13 cellular contexts compared by ENCODE assay signal in the genomic region with DNA sequence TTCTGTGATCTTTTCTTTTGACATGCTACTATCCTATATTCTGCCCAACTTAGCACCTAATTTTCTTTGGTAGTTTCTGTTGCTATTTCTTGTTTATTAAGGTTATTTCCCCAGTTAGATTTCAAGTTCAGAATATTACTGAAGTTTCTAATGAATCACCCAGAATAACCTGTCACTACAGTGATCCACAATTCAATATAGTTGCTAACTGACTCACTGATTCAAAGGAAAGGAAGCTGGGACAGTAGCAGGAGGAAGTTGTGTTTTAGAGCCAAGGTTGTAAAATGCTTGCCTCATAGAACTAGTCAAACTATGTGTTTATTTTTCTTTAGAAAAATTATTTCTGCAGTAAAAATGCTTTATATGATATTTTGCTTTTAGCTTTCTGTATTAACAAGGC.
"Had no signal": no experiment of that assay in that cellular context is flagged by ENCODE, and none has a peak within 500 bp of the region (broad histone marks: within the 10 kb centered on the region; RNA-seq: fewer than 3 reads in every experiment).

No MANE protein-coding gene starts in this region.

- H3K4me3 ChIP-seq: lung, right atrium auricular region, suprapubic skin, upper lobe of left lung had no signal

- DNase-seq: activated CD4-positive, alpha-beta T cell treated with anti-CD3 and anti-CD28 coated beads, Interleukin-2, amount 10 ng/mL, durations not matched to agents 7 days and 5 days; activated effector memory CD4-positive, alpha-beta T cell treated with Interleukin-2 at 50 U/mL for 16 hours; activated T-cell treated with anti-CD3 and anti-CD28 coated beads, Interleukin-2, amount 50 U/mL, for 1 hour; aorta; hypothalamus; left cardiac atrium; naive thymus-derived CD4-positive, alpha-beta T cell; stimulated activated naive CD4-positive, alpha-beta T cell treated with Interleukin-2 at 50 U/mL for 16 hours; upper lobe of left lung had no signal

- H3K27me3 ChIP-seq: right atrium auricular region, suprapubic skin, upper lobe of left lung had no signal

- H3K9me3 ChIP-seq: right atrium auricular region, suprapubic skin, upper lobe of left lung had no signal

- ATAC-seq: left cardiac atrium; naive thymus-derived CD4-positive, alpha-beta T cell; WTC11 had no signal

- H3K27ac ChIP-seq: right atrium auricular region, suprapubic skin, upper lobe of left lung had no signal

- H3K4me1 ChIP-seq: right atrium auricular region, suprapubic skin, upper lobe of left lung had no signal

- H3K36me3 ChIP-seq: right atrium auricular region, suprapubic skin, upper lobe of left lung had no signal
